In the genomic region with DNA sequence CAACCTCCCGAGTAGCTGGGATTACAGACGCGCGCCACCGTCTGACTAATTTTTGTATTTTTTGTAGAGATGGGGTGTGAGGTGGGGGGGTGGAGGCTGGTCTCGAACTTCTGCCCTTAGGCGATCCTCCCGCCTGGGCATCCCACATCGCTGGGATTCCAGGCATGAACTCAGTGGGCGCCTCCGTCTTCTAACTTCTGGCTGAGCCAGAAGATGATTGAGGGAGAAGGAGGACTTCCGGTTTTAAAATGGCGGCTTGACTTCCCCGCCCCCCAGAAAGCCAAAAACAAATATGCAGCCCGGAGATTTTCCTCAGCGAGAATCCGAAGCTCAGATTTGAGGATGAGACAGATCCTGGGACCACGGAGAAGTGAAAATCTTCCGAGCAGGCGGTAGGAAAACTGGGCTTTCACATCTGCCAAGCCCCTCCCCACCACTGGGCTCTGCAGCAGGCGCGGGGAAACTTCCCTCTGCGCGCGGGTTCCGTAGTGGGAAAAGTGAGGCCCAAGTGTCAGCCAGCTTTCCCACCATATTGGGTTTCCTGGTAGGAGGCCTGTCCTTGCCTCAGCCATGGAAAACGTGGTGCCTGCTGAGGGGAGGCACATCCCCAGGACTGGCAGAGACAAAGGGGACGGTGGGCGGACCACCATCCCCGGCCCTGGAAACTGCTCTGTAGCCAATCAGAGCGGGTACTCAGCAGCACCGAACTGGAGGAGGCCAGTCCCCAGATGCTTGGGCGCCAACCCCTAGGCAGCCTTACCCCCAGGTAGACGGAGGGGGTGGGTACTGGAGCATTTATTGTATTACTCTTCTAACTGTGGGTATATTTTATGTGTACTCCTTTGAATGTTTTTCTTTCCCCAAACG, we compare ENCODE assay signal across 18 cellular contexts. TPM values are rescaled to one million over a fixed set of nuclear protein-coding genes. Genes with fewer than 3 reads are reported as not detected.
DNase-seq lines count a peak whose midpoint lies in the region; FAIRE-seq and TF ChIP-seq lines count a peak whose summit lies in the region.
"Had no signal": no experiment of that assay in that cellular context is flagged by ENCODE, and none has a peak within 500 bp of the region (broad histone marks: within the 10 kb centered on the region; RNA-seq: fewer than 3 reads in every experiment).

No MANE protein-coding gene starts in this region.

- H4K20me1 ChIP-seq in Karpas-422 (ENCODE audit: insufficient read depth, low read depth, low read length) (no peaks in the 10 kb centered on the region), PC-9 (ENCODE audit: insufficient read depth) (no peaks in the 10 kb centered on the region)

- POLR2A ChIA-PET in PC-9 (lab: Charles Lee; ENCODE audit: unreplicated experiment) = no interaction called here

- H3K36me3 ChIP-seq in Karpas-422 (ENCODE audit: insufficient read depth, low read length) (no peaks in the 10 kb centered on the region), kidney (ENCODE audit: control insufficient read depth in 1 of 2, insufficient read depth in 2 of 2, low read length in 2 of 2) (no peaks in the 10 kb centered on the region), testis (ENCODE audit: low read depth, missing control alignments) (no peaks in the 10 kb centered on the region), PC-9 (ENCODE audit: low read depth) (no peaks in the 10 kb centered on the region)

- no peaks in the 10 kb centered on the region for H3F3A ChIP-seq in PC-9 (ENCODE audit: insufficient read depth, low read depth)

- intact Hi-C loops in kidney (cut with DNase I) (no loop called here), testis (cut with DNase I; ENCODE audit: low total_unique reads) (no loop called here), PC-9 (cut with micrococcal nuclease; ENCODE audit: unreplicated experiment) (no loop called here)

- BruUV-seq in PC-9 (replicated peaks; lab: Mats Ljungman, UMichigan) = no TSS peak

- H3K27ac ChIP-seq in Karpas-422 (ENCODE audit: low read length) (no peak overlapping the region), kidney (ENCODE audit: low read depth in 2 of 2, low read length in 2 of 2) (no peak overlapping the region), testis (peak overlapping the region in 1 of 2 donors; percentile 56), PC-9 (no peak overlapping the region)

- TF ChIP-seq POLR2A in testis (IDR thresholded peaks at IDR 0.05) = no peak

- no peak overlapping the region for H3K4me2 ChIP-seq in Karpas-422 (ENCODE audit: low read depth, low read length, poor library complexity, severe bottlenecking)
- no peak overlapping the region for H3K4me2 ChIP-seq in PC-9

- H3K4me3 ChIP-seq in Karpas-422 (ENCODE audit: low read length) = no peak overlapping the region
- no peak overlapping the region for H3K4me3 ChIP-seq in kidney (ENCODE audit: low read length in 2 of 2)
- peak overlapping the region; percentile 20 to 56 for H3K4me3 ChIP-seq in testis
- H3K4me3 ChIP-seq in PC-9 = no peak overlapping the region

- H3K9ac ChIP-seq in Karpas-422 (ENCODE audit: low read length) (no peak overlapping the region), kidney (ENCODE audit: low read length in 2 of 2) (no peak overlapping the region)

- peak; percentile 4 for DNase-seq in NCI-H2196 treated with DMSO at 0.1 percent for 48 hours (lab: John Stamatoyannopoulos, UW; ENCODE audit: unreplicated experiment)
- no peak for DNase-seq in NCI-H2196 (lab: John Stamatoyannopoulos, UW; ENCODE audit: unreplicated experiment)
- peak; percentile 19 for DNase-seq in Karpas-422
- peak; percentile 34 for DNase-seq in kidney
- no peak for DNase-seq in testis
- no peak for DNase-seq in PC-9
- no peak for DNase-seq in hypothalamus (lab: John Stamatoyannopoulos, UW)
- DNase-seq: C1 segment of cervical spinal cord; Calu3; CD4-positive, alpha-beta T cell; DMS79; GOT3; H9 had no signal

- H3K79me2 ChIP-seq in Karpas-422 (ENCODE audit: low read length) (no peaks in the 10 kb centered on the region), PC-9 (ENCODE audit: low read depth) (no peaks in the 10 kb centered on the region)

- CTCF ChIA-PET in PC-9 (lab: Charles Lee) = no interaction called here

- H3K4me1 ChIP-seq in Karpas-422 (ENCODE audit: low read length) (no peaks in the 10 kb centered on the region), kidney (ENCODE audit: control insufficient read depth in 1 of 2, insufficient read depth in 1 of 2, low read depth in 1 of 2, low read length in 2 of 2) (no peaks in the 10 kb centered on the region), testis (no peaks in the 10 kb centered on the region), PC-9 (replicated peaks; ENCODE audit: insufficient read depth) (peaks cover 4% of the 10 kb centered on the region)

- H3K9me2 ChIP-seq in Karpas-422 (replicated peaks; ENCODE audit: insufficient read depth, low read length) = no peaks in the 10 kb centered on the region
- no peaks in the 10 kb centered on the region for H3K9me2 ChIP-seq in PC-9 (ENCODE audit: insufficient read depth)

- WGBS in testis, 2 donors = 73 to 77% methylated on average over 35 of the region's 35 CpGs

- no peak overlapping the region for H2AFZ ChIP-seq in Karpas-422 (ENCODE audit: low read length)
- no peak overlapping the region for H2AFZ ChIP-seq in PC-9

- H3K9me3 ChIP-seq in Karpas-422 (ENCODE audit: low read length) (no peaks in the 10 kb centered on the region), kidney (ENCODE audit: control insufficient read depth in 1 of 2, low read length in 2 of 2) (no peaks in the 10 kb centered on the region), testis (no peaks in the 10 kb centered on the region), PC-9 (ENCODE audit: insufficient read depth, low read depth) (no peaks in the 10 kb centered on the region)

- no peak for TF ChIP-seq CTCF in kidney (IDR thresholded peaks at IDR 0.05; ENCODE audit: borderline replicate concordance, extremely low read depth, insufficient read depth)
- no peak for TF ChIP-seq CTCF in testis (IDR thresholded peaks at IDR 0.05)
- no peak for TF ChIP-seq CTCF in PC-9 (conservative IDR thresholded peaks at IDR 0.05)

- FAIRE-seq in kidney (lab: Jason Lieb, UNC) = no peak
- FAIRE-seq: A204.1, G401.6, GM12891, HepG2, HTR-8/SVneo had no signal

- H3K27me3 ChIP-seq in Karpas-422 (ENCODE audit: low read length) = no peaks in the 10 kb centered on the region
- H3K27me3 ChIP-seq in testis = no peaks in the 10 kb centered on the region
- H3K27me3 ChIP-seq in PC-9 (ENCODE audit: insufficient read depth, low read depth) = no peaks in the 10 kb centered on the region

RNA-seq across cellular contexts. Expression of a gene that starts 17.3 kb away (rescaled TPM):
- total RNA-seq in Karpas-422 (2014; rRNA removed; shearing (Covaris generic); ENCODE audit: low replicate concordance) = 8.4 and 11.6 TPM in 2 replicates
- total RNA-seq in kidney = 14.3 TPM
- polyA plus RNA-seq in kidney (ENCODE audit: insufficient read depth, low read depth, low replicate concordance) = 11.9 TPM
- 10 to 100 TPM in 1 of 2 donors, 1 to 10 TPM in 1; 5.4 to 13.0 TPM for total RNA-seq in testis
- polyA plus RNA-seq in testis (ENCODE audit: insufficient read depth, low read depth, low replicate concordance) = 16.7 TPM
- 30.6 and 34.3 TPM in 2 replicates for total RNA-seq in PC-9 (2021)

RNA-seq across cellular contexts. Expression of a gene that starts 47.3 kb away (rescaled TPM):
- total RNA-seq in Karpas-422 (2014; rRNA removed; shearing (Covaris generic); ENCODE audit: low replicate concordance) = 10.3 and 15.4 TPM in 2 replicates
- total RNA-seq in kidney (28.4 TPM), testis (10 to 100 TPM; 52.0 to 53.9 TPM), PC-9 (2021) (17.3 and 19.1 TPM in 2 replicates)
- polyA plus RNA-seq in kidney (ENCODE audit: insufficient read depth, low read depth, low replicate concordance) (13.3 TPM), testis (ENCODE audit: insufficient read depth, low read depth, low replicate concordance) (47.9 TPM)

Comparison
In these comparisons a context has a peak if more than half of its experiments do, and no peak if none do; other contexts are left out.
1. DNase-seq: peak in NCI-H2196 treated with DMSO at 0.1 percent for 48 hours (single experiment), Karpas-422 (single experiment) and kidney (single experiment); none in NCI-H2196 (single experiment), testis (single experiment), PC-9 (0 of 2) and hypothalamus (0 of 51).
2. H3K4me3 ChIP-seq: peak in testis (2 of 2); none in Karpas-422 (single experiment), kidney (0 of 2) and PC-9 (single experiment).